In genomic region chr16:4402439-4403132, GRCh38 we compare ENCODE assay signal across 1 cellular context.
TF ChIP-seq lines count a peak whose summit lies in the region.

No MANE protein-coding gene starts in this region.

TF ChIP-seq in HEK293, 187 proteins besides CTCF, POLR2A, EP300 and RAD21 (continued from another document and continues in another):
- TF ChIP-seq, protein P1, sequence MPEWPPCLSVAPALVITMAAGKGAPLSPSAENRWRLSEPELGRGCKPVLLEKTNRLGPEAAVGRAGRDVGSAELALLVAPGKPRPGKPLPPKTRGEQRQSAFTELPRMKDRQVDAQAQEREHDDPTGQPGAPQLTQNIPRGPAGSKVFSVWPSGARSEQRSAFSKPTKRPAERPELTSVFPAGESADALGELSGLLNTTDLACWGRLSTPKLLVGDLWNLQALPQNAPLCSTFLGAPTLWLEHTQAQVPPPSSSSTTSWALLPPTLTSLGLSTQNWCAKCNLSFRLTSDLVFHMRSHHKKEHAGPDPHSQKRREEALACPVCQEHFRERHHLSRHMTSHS (tag by site-specific recombination; IDR thresholded peaks at IDR 0.05): no peak
- no peak for TF ChIP-seq ZNF776 (tag by site-specific recombination; IDR thresholded peaks at IDR 0.05; ENCODE audit: borderline replicate concordance)
- no peak for TF ChIP-seq ZNF37A (tag by site-specific recombination; IDR thresholded peaks at IDR 0.05)
- TF ChIP-seq ZBTB1 (tag by site-specific recombination; IDR thresholded peaks at IDR 0.05): no peak
- no peak for TF ChIP-seq ZSCAN23 (tag by site-specific recombination; IDR thresholded peaks at IDR 0.05)
- TF ChIP-seq ZNF10 (tag by site-specific recombination; IDR thresholded peaks at IDR 0.05): peak; percentile 77
- no peak for TF ChIP-seq ZNF670 (tag by site-specific recombination; IDR thresholded peaks at IDR 0.05; ENCODE audit: low read depth)
- no peak for TF ChIP-seq YY1 (tag by site-specific recombination; IDR thresholded peaks at IDR 0.05)
- TF ChIP-seq PRDM1 (tag by site-specific recombination; IDR thresholded peaks at IDR 0.05): no peak
- TF ChIP-seq ZBTB10 (tag by site-specific recombination; IDR thresholded peaks at IDR 0.05): no peak
- no peak for TF ChIP-seq ZFP41 (tag by site-specific recombination; IDR thresholded peaks at IDR 0.05; ENCODE audit: borderline replicate concordance)
- TF ChIP-seq ZNF610 (tag by site-specific recombination; IDR thresholded peaks at IDR 0.05; ENCODE audit: borderline replicate concordance): no peak
- no peak for TF ChIP-seq ZNF529 (tag by site-specific recombination; IDR thresholded peaks at IDR 0.05; ENCODE audit: insufficient replicate concordance)
- no peak for TF ChIP-seq REPIN1 (tag by site-specific recombination; IDR thresholded peaks at IDR 0.05; ENCODE audit: low read depth)
- no peak for TF ChIP-seq ZNF621 (tag by site-specific recombination; IDR thresholded peaks at IDR 0.05)
- no peak for TF ChIP-seq TRIM28 (IDR thresholded peaks at IDR 0.05; ENCODE audit: borderline replicate concordance, low read length)
- TF ChIP-seq GLI2 (tag by site-specific recombination; IDR thresholded peaks at IDR 0.05; ENCODE audit: borderline replicate concordance, low read depth): no peak
- peak; percentile 78 for TF ChIP-seq KLF1 (tag by site-specific recombination; IDR thresholded peaks at IDR 0.05)
- TF ChIP-seq ZNF768 (tag by site-specific recombination; IDR thresholded peaks at IDR 0.05): no peak
- 0 out of 2 replicates have a peak, but pooled peaks have one; percentile 21 for TF ChIP-seq ZFHX2 (tag by site-specific recombination; conservative IDR thresholded peaks at IDR 0.05)
- TF ChIP-seq ZNF423 (tag by site-specific recombination; IDR thresholded peaks at IDR 0.05): no peak
- no peak for TF ChIP-seq ZNF701 (tag by site-specific recombination; IDR thresholded peaks at IDR 0.05)
- TF ChIP-seq ZSCAN16 (tag by site-specific recombination; IDR thresholded peaks at IDR 0.05): no peak
- TF ChIP-seq ZNF266 (tag by site-specific recombination; IDR thresholded peaks at IDR 0.05; ENCODE audit: low read depth): no peak
- no peak for TF ChIP-seq ZNF302 (tag by site-specific recombination; IDR thresholded peaks at IDR 0.05; ENCODE audit: low read depth)
- no peak for TF ChIP-seq GLIS1 (tag by site-specific recombination; IDR thresholded peaks at IDR 0.05)
- TF ChIP-seq ZNF16 (tag by site-specific recombination; IDR thresholded peaks at IDR 0.05; ENCODE audit: low read depth): no peak
- no peak for TF ChIP-seq BCL11B (tag by site-specific recombination; IDR thresholded peaks at IDR 0.05; ENCODE audit: low read depth)
- no peak for TF ChIP-seq ZNF639 (tag by site-specific recombination; IDR thresholded peaks at IDR 0.05)
- no peak for TF ChIP-seq ZNF510 (tag by site-specific recombination; IDR thresholded peaks at IDR 0.05; ENCODE audit: insufficient replicate concordance)
- TF ChIP-seq KLF8 (tag by site-specific recombination; IDR thresholded peaks at IDR 0.05): no peak
- TF ChIP-seq, protein P2, sequence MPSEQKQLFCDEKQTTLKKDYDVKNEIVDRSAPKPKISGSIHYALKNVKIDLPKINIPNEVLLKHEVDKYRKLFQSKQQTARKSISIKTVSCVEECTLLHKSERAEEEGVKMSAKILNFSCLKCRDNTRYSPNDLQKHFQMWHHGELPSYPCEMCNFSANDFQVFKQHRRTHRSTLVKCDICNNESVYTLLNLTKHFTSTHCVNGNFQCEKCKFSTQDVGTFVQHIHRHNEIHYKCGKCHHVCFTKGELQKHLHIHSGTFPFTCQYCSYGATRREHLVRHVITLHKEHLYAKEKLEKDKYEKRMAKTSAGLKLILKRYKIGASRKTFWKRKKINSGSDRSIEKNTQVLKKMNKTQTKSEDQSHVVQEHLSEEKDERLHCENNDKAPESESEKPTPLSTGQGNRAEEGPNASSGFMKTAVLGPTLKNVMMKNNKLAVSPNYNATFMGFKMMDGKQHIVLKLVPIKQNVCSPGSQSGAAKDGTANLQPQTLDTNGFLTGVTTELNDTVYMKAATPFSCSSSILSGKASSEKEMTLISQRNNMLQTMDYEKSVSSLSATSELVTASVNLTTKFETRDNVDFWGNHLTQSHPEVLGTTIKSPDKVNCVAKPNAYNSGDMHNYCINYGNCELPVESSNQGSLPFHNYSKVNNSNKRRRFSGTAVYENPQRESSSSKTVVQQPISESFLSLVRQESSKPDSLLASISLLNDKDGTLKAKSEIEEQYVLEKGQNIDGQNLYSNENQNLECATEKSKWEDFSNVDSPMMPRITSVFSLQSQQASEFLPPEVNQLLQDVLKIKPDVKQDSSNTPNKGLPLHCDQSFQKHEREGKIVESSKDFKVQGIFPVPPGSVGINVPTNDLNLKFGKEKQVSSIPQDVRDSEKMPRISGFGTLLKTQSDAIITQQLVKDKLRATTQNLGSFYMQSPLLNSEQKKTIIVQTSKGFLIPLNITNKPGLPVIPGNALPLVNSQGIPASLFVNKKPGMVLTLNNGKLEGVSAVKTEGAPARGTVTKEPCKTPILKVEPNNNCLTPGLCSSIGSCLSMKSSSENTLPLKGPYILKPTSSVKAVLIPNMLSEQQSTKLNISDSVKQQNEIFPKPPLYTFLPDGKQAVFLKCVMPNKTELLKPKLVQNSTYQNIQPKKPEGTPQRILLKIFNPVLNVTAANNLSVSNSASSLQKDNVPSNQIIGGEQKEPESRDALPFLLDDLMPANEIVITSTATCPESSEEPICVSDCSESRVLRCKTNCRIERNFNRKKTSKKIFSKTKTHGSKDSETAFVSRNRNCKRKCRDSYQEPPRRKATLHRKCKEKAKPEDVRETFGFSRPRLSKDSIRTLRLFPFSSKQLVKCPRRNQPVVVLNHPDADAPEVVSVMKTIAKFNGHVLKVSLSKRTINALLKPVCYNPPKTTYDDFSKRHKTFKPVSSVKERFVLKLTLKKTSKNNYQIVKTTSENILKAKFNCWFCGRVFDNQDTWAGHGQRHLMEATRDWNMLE (tag by site-specific recombination; conservative IDR thresholded peaks at IDR 0.05; ENCODE audit: low read depth): no peak
- 0 out of 2 replicates have a peak, but pooled peaks have one; percentile 42 for TF ChIP-seq KLF16 (tag by site-specific recombination; IDR thresholded peaks at IDR 0.05)
- TF ChIP-seq ZNF501 (tag by site-specific recombination; IDR thresholded peaks at IDR 0.05): peak; percentile 82; the same call in 1 of the 2 replicates
- TF ChIP-seq SALL2 (tag by site-specific recombination; IDR thresholded peaks at IDR 0.05; ENCODE audit: borderline replicate concordance): no peak
- no peak for TF ChIP-seq ZNF777 (tag by site-specific recombination; IDR thresholded peaks at IDR 0.05; ENCODE audit: borderline replicate concordance)
- no peak for TF ChIP-seq ZNF571 (tag by site-specific recombination; IDR thresholded peaks at IDR 0.05)
- TF ChIP-seq ZFP69B (tag by site-specific recombination; IDR thresholded peaks at IDR 0.05): no peak
- TF ChIP-seq ZNF521 (tag by site-specific recombination; IDR thresholded peaks at IDR 0.05): no peak
- no peak for TF ChIP-seq ZNF530 (tag by site-specific recombination; IDR thresholded peaks at IDR 0.05; ENCODE audit: low read depth)
- TF ChIP-seq, protein P3, sequence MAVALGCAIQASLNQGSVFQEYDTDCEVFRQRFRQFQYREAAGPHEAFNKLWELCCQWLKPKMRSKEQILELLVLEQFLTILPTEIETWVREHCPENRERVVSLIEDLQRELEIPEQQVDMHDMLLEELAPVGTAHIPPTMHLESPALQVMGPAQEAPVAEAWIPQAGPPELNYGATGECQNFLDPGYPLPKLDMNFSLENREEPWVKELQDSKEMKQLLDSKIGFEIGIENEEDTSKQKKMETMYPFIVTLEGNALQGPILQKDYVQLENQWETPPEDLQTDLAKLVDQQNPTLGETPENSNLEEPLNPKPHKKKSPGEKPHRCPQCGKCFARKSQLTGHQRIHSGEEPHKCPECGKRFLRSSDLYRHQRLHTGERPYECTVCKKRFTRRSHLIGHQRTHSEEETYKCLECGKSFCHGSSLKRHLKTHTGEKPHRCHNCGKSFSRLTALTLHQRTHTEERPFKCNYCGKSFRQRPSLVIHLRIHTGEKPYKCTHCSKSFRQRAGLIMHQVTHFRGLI (tag by site-specific recombination; IDR thresholded peaks at IDR 0.05): no peak
- peak; percentile 77 for TF ChIP-seq ZXDB (tag by site-specific recombination; IDR thresholded peaks at IDR 0.05)
- no peak for TF ChIP-seq ZNF155 (tag by site-specific recombination; IDR thresholded peaks at IDR 0.05)
- TF ChIP-seq OVOL3 (tag by site-specific recombination; IDR thresholded peaks at IDR 0.05): no peak
- TF ChIP-seq MZF1 (tag by site-specific recombination; IDR thresholded peaks at IDR 0.05; ENCODE audit: borderline replicate concordance): no peak
- TF ChIP-seq ZNF354C (tag by site-specific recombination; IDR thresholded peaks at IDR 0.05; ENCODE audit: borderline replicate concordance, low read depth): no peak
- TF ChIP-seq, protein P4, sequence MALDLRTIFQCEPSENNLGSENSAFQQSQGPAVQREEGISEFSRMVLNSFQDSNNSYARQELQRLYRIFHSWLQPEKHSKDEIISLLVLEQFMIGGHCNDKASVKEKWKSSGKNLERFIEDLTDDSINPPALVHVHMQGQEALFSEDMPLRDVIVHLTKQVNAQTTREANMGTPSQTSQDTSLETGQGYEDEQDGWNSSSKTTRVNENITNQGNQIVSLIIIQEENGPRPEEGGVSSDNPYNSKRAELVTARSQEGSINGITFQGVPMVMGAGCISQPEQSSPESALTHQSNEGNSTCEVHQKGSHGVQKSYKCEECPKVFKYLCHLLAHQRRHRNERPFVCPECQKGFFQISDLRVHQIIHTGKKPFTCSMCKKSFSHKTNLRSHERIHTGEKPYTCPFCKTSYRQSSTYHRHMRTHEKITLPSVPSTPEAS (tag by site-specific recombination; IDR thresholded peaks at IDR 0.05): no peak
- no peak for TF ChIP-seq INSM2 (tag by site-specific recombination; IDR thresholded peaks at IDR 0.05)
- TF ChIP-seq HOXD13 (CRISPR knock-in tag; IDR thresholded peaks at IDR 0.05; ENCODE audit: borderline replicate concordance): no peak
- peak; percentile 14; the same call in 1 of the 2 replicates for TF ChIP-seq ZBTB6 (tag by site-specific recombination; IDR thresholded peaks at IDR 0.05)
- no peak for TF ChIP-seq ZNF549 (tag by site-specific recombination; IDR thresholded peaks at IDR 0.05)
- TF ChIP-seq ZIC2 (tag by site-specific recombination; IDR thresholded peaks at IDR 0.05): peak; percentile 51
- TF ChIP-seq PRDM6 (tag by site-specific recombination; IDR thresholded peaks at IDR 0.05): no peak
- peak; percentile 88 for TF ChIP-seq ZNF561 (tag by site-specific recombination; IDR thresholded peaks at IDR 0.05; ENCODE audit: borderline replicate concordance)
